8 cellular contexts compared by ENCODE assay signal in the genomic region with DNA sequence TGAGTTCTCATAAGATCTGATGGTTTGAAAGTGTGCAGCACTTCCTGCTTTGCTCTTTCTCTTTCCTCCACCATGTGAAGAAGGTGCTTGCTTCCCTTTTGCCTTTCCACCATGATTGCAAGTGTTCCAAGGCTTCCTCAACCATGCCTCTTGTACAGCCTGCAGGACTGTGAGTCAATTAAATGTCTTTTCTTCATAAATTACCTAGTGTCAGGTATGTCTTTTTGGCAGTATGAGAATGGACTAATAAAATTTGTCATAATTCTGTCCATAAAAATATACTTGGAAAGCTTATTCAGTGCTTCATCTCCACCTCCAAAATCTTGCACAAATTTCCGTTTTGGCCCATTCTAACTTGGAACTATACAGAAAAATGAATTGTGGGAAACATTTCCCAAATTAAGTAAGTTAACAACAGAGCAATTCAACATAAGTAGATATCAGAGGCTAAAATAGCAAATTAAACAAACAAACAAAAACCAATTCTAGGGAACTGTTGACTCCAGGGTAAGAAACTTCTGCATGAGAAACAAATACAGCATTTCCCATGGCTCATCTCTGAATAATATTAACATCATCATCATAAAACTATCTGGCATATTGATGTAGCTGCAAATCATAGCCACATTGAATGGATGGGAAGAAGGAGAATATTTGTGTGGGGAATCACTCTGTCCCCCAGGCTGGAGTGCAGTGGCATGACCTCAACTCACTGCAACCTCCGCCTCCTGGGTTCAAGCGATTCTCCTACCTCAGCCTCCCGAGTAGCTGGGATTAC.
"Had no signal": no experiment of that assay in that cellular context is flagged by ENCODE, and none has a peak within 500 bp of the region (broad histone marks: within the 10 kb centered on the region; RNA-seq: fewer than 3 reads in every experiment).

No MANE protein-coding gene starts in this region.

- ATAC-seq: HCT116 had no signal

- H3K36me3 ChIP-seq: HAP-1 had no signal

- H3K4me3 ChIP-seq: GM23248, HAP-1 had no signal

- H2AFZ ChIP-seq: GM23248 had no signal

- H3K9me3 Mint-ChIP-seq: H9, HFFc6 had no signal

- H3K27ac Mint-ChIP-seq: H9, HFFc6 had no signal

- H3K27ac ChIP-seq: GM23248 had no signal

- H3K9ac ChIP-seq: GM23248 had no signal

- H3K4me1 ChIP-seq: HAP-1 had no signal

- H3K9me3 ChIP-seq: HAP-1 had no signal

- DNase-seq: GM23248, GOT3, H7, H9, HCEC 1CT, HFFc6 had no signal

- H3K4me3 Mint-ChIP-seq: H9, HFFc6 had no signal
